Comparison of ENCODE assay signal across 2 cellular contexts in genomic region chr4:41427306-41427882, GRCh38.
TF ChIP-seq lines count a peak whose summit lies in the region.

No MANE protein-coding gene starts in this region.

TF ChIP-seq in liver, 16 proteins besides CTCF, POLR2A, EP300 and RAD21 (continued from another document):
- TF ChIP-seq REST (IDR thresholded peaks at IDR 0.05) (no peak), ATF3 (IDR thresholded peaks at IDR 0.05) (no peak), NR2F2 (IDR thresholded peaks at IDR 0.05) (peak; percentile 90), FOXA2 (IDR thresholded peaks at IDR 0.05) (peak; percentile 5), FOXA1 (IDR thresholded peaks at IDR 0.05) (no peak), HNF4G (IDR thresholded peaks at IDR 0.05) (peak; percentile 48), TAF1 (conservative IDR thresholded peaks at IDR 0.05) (no peak), EGR1 (IDR thresholded peaks at IDR 0.05; ENCODE audit: low read depth in 2 of 2) (peak in 1 of 2 donors; percentile 37), ZBTB33 (IDR thresholded peaks at IDR 0.05) (no peak), MAX (IDR thresholded peaks at IDR 0.05) (peak; percentile 24), JUND (IDR thresholded peaks at IDR 0.05) (peak in 1 of 2 donors; percentile 46), YY1 (IDR thresholded peaks at IDR 0.05) (peak; percentile 69), HNF4A (conservative IDR thresholded peaks at IDR 0.05) (peak; percentile 77), SP1 (IDR thresholded peaks at IDR 0.05) (peak; percentile 56)
TF ChIP-seq in liver: peak in this region for 10.

TF ChIP-seq in HepG2, 621 proteins besides CTCF, POLR2A, EP300 and RAD21 (continued from another document):
- no peak for TF ChIP-seq AHDC1 (CRISPR knock-in tag; IDR thresholded peaks at IDR 0.05; ENCODE audit: borderline replicate concordance)
- no peak for TF ChIP-seq ZNF251 (CRISPR knock-in tag; IDR thresholded peaks at IDR 0.05)
- no peak for TF ChIP-seq KAT7 (CRISPR knock-in tag; IDR thresholded peaks at IDR 0.05; ENCODE audit: borderline replicate concordance)
- TF ChIP-seq E2F1 (CRISPR knock-in tag; IDR thresholded peaks at IDR 0.05), result no peak
- no peak for TF ChIP-seq ZNF816 (CRISPR knock-in tag; IDR thresholded peaks at IDR 0.05; ENCODE audit: borderline replicate concordance)
- TF ChIP-seq NCOA2 (CRISPR knock-in tag; IDR thresholded peaks at IDR 0.05), result no peak
- no peak for TF ChIP-seq PATZ1 (CRISPR knock-in tag; IDR thresholded peaks at IDR 0.05)
- TF ChIP-seq PBX3 (CRISPR knock-in tag; IDR thresholded peaks at IDR 0.05; ENCODE audit: borderline replicate concordance), result no peak
